ENCODE assay signal across 10 cellular contexts in genomic region chr4:58074382-58074781, GRCh38.
"Had no signal": no experiment of that assay in that cellular context is flagged by ENCODE, and none has a peak within 500 bp of the region (broad histone marks: within the 10 kb centered on the region; RNA-seq: fewer than 3 reads in every experiment).

No MANE protein-coding gene starts in this region.

- DNase-seq: IMR-90, Karpas-422, Kasumi-1, KBM-7, KG1 had no signal

- FAIRE-seq: HepG2, HTR-8/SVneo had no signal

- H3K9ac ChIP-seq: KMS-11 had no signal

- H3K4me2 ChIP-seq: KMS-11 had no signal

- ATAC-seq: HepG2 had no signal

- H3K27ac ChIP-seq: HL-60, KMS-11 had no signal

- H3K27ac Mint-ChIP-seq: IgD-negative memory B cell had no signal
